In genomic region chr19:4345656-4346383, GRCh38 we compare ENCODE assay signal across 1 cellular context.
TF ChIP-seq lines count a peak whose summit lies in the region.

No MANE protein-coding gene starts in this region.

TF ChIP-seq in IMR-90, 13 proteins besides CTCF, POLR2A, EP300 and RAD21:
- TF ChIP-seq MXI1 (IDR thresholded peaks at IDR 0.05; ENCODE audit: borderline replicate concordance, low read depth, low read length) (no peak), ELK1 (IDR thresholded peaks at IDR 0.05; ENCODE audit: borderline replicate concordance, low read depth, low read length) (no peak), RFX5 (IDR thresholded peaks at IDR 0.05; ENCODE audit: low read depth, low read length) (no peak), MAFK (IDR thresholded peaks at IDR 0.05; ENCODE audit: low read depth, low read length) (no peak), CEBPB (IDR thresholded peaks at IDR 0.05; ENCODE audit: low read depth, low read length) (no peak), FOS (IDR thresholded peaks at IDR 0.05; ENCODE audit: low read depth, low read length) (no peak), BHLHE40 (IDR thresholded peaks at IDR 0.05; ENCODE audit: low read depth, low read length) (no peak), RCOR1 (IDR thresholded peaks at IDR 0.05; ENCODE audit: insufficient replicate concordance, low read length) (no peak), NFE2L2 (IDR thresholded peaks at IDR 0.05; ENCODE audit: low read depth, low read length) (no peak), CHD1 (IDR thresholded peaks at IDR 0.05; ENCODE audit: low read depth, low read length) (no peak), SMC3 (IDR thresholded peaks at IDR 0.05; ENCODE audit: low read depth, low read length) (no peak), USF2 (IDR thresholded peaks at IDR 0.05; ENCODE audit: low read depth, low read length) (no peak), MAZ (IDR thresholded peaks at IDR 0.05; ENCODE audit: borderline replicate concordance, low read depth, low read length) (no peak)
